ENCODE assay signal across 11 cellular contexts in the genomic region with DNA sequence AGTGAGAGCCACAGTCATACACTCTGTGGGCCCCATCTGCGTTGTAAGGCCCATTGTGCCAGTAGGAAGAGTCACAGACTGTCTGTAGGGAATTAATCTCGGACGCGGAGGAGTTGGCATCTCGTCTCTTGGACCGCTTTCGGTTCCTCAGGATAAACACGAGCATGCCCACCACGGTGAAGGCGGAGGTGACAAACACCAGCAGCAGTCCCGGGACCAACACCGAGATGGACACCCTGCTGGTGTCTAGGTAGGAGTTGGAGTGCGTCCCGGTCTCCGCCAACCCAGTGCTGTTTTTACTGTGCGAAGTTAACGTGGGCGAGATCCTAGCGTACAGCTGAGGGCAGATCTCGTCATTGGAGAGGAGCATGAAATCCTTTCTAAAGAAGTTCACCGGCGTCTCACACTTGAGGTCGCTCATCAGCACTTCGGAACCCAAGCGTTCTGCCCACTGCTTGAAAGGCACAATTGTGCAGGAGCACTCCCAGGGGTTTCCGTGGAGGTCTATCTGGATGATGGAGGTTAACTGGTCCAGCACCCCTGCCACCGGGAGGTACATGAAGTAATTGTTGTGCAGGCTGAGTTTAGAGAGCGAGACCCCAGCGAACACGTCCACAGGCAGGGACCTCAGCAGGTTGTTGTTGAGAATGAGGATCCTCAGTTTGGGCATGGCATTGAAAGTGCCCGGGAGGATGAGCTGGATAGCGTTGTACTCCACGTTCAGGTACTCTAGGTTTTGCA. TPM values are rescaled to one million over a fixed set of nuclear protein-coding genes. Genes with fewer than 3 reads are reported as not detected.
A peak's percentile ranks its signal among the peaks of the same experiment; 100 is the strongest.
DNase-seq lines count a peak whose midpoint lies in the region; ATAC-seq lines count a peak whose summit lies in the region.
"Had no signal": no experiment of that assay in that cellular context is flagged by ENCODE, and none has a peak within 500 bp of the region (broad histone marks: within the 10 kb centered on the region; RNA-seq: fewer than 3 reads in every experiment).

No MANE protein-coding gene starts in this region.

- H3K4me3 ChIP-seq in CD8-positive, alpha-beta memory T cell (ENCODE audit: low read length): no peak overlapping the region

- POLR2A ChIA-PET in CD8-positive, alpha-beta memory T cell (lab: Charles Lee): no interaction called here

- peaks cover 10 to 36% (median 31%) of the 10 kb centered on the region in 3 donors for H3K4me1 Mint-ChIP-seq in CD8-positive, alpha-beta memory T cell
- H3K4me1 Mint-ChIP-seq in activated T-helper 17 cell treated with anti-CD3 and anti-CD28 coated beads, Interleukin-2, amount 50 U/mL, for 72 hours: peaks cover 16% of the 10 kb centered on the region

- no peak for DNase-seq in CD8-positive, alpha-beta memory T cell
- DNase-seq in globus pallidus (ENCODE audit: low spot score): peak; percentile 76
- DNase-seq in pons (ENCODE audit: low spot score): peak; percentile 63
- no peak for DNase-seq in central memory CD4-positive, alpha-beta T cell
- DNase-seq in NCI-H345 treated with DMSO at 0.1 percent for 48 hours (lab: John Stamatoyannopoulos, UW; ENCODE audit: unreplicated experiment): no peak
- DNase-seq: heart right ventricle, NCI-H1694 had no signal

- ATAC-seq in activated T-helper 17 cell treated with anti-CD3 and anti-CD28 coated beads, Interleukin-2, amount 50 U/mL, for 72 hours (replicated peaks): peak; percentile 49
- ATAC-seq in HG02642 (IDR thresholded peaks at IDR 0.05; ENCODE audit: poor library complexity, unreplicated experiment) (no peak), GM21423 (IDR thresholded peaks at IDR 0.05; ENCODE audit: unreplicated experiment) (no peak)
- ATAC-seq: activated naive CD4-positive, alpha-beta T cell treated with anti-CD3 and anti-CD28 coated beads, Interleukin-2, amount 50 U/mL, for 72 hours; heart right ventricle had no signal

- H3K9me3 ChIP-seq in CD8-positive, alpha-beta memory T cell (ENCODE audit: low read length): no peaks in the 10 kb centered on the region
- H3K9me3 ChIP-seq: heart right ventricle had no signal

- H3K27me3 Mint-ChIP-seq in CD8-positive, alpha-beta memory T cell: peaks cover 48 to 63% of the 10 kb centered on the region in 2 donors
- H3K27me3 Mint-ChIP-seq in activated T-helper 17 cell treated with anti-CD3 and anti-CD28 coated beads, Interleukin-2, amount 50 U/mL, for 72 hours: peaks cover 61% of the 10 kb centered on the region

- CTCF ChIA-PET in CD8-positive, alpha-beta memory T cell (lab: Charles Lee): no interaction called here

- H3K36me3 ChIP-seq in CD8-positive, alpha-beta memory T cell (ENCODE audit: insufficient read depth, low read length): no peaks in the 10 kb centered on the region
- H3K36me3 ChIP-seq: heart right ventricle had no signal

- H3K27me3 ChIP-seq in CD8-positive, alpha-beta memory T cell (ENCODE audit: insufficient read depth, low read length, poor library complexity, severe bottlenecking): peaks cover 14% of the 10 kb centered on the region

- H3K4me1 ChIP-seq in CD8-positive, alpha-beta memory T cell (ENCODE audit: insufficient read depth, low read length): no peaks in the 10 kb centered on the region

- H3K4me3 Mint-ChIP-seq in CD8-positive, alpha-beta memory T cell: peak overlapping the region in 5 of 7 donors; percentile 1 to 61 (median 49)
- peak overlapping the region; percentile 58 for H3K4me3 Mint-ChIP-seq in activated T-helper 17 cell treated with anti-CD3 and anti-CD28 coated beads, Interleukin-2, amount 50 U/mL, for 72 hours

- H3K36me3 Mint-ChIP-seq in CD8-positive, alpha-beta memory T cell: no peaks in the 10 kb centered on the region
- H3K36me3 Mint-ChIP-seq in activated T-helper 17 cell treated with anti-CD3 and anti-CD28 coated beads, Interleukin-2, amount 50 U/mL, for 72 hours (ENCODE audit: low read depth): peaks cover 5% of the 10 kb centered on the region

- H3K27ac Mint-ChIP-seq in CD8-positive, alpha-beta memory T cell: peak overlapping the region in 1 of 8 donors; percentile 82
- no peak overlapping the region for H3K27ac Mint-ChIP-seq in activated T-helper 17 cell treated with anti-CD3 and anti-CD28 coated beads, Interleukin-2, amount 50 U/mL, for 72 hours
- H3K27ac Mint-ChIP-seq: activated naive CD4-positive, alpha-beta T cell treated with anti-CD3 and anti-CD28 coated beads, Interleukin-2, amount 50 U/mL, for 72 hours had no signal

- no peak overlapping the region for H3K27ac ChIP-seq in CD8-positive, alpha-beta memory T cell (ENCODE audit: low read depth, low read length)
- H3K27ac ChIP-seq: heart right ventricle had no signal

- peaks cover 0 to 8% (median 4%) of the 10 kb centered on the region in 5 donors for H3K9me3 Mint-ChIP-seq in CD8-positive, alpha-beta memory T cell
- H3K9me3 Mint-ChIP-seq in activated T-helper 17 cell treated with anti-CD3 and anti-CD28 coated beads, Interleukin-2, amount 50 U/mL, for 72 hours: no peaks in the 10 kb centered on the region

RNA-seq across cellular contexts. Expression of gene SLITRK1, which starts 2.7 kb away (rescaled TPM):
- total RNA-seq in CD8-positive, alpha-beta memory T cell: not detected
- polyA plus RNA-seq in CD8-positive, alpha-beta memory T cell: not detected
- total RNA-seq in activated T-helper 17 cell treated with anti-CD3 and anti-CD28 coated beads, Interleukin-2, amount 50 U/mL, for 72 hours: not detected
- total RNA-seq: activated naive CD4-positive, alpha-beta T cell treated with anti-CD3 and anti-CD28 coated beads, Interleukin-2, amount 50 U/mL, for 72 hours; heart right ventricle had no signal
- polyA plus RNA-seq: heart right ventricle had no signal

Comparison
In these comparisons a context has a peak if more than half of its experiments do, and no peak if none do; other contexts are left out.
1. DNase-seq: peak in globus pallidus (single experiment) and pons (single experiment); none in CD8-positive, alpha-beta memory T cell (0 of 5), central memory CD4-positive, alpha-beta T cell (single experiment) and NCI-H345 treated with DMSO at 0.1 percent for 48 hours (single experiment).